24 cellular contexts compared by ENCODE assay signal in genomic region chr11:73235236-73235786, GRCh38. TPM values are rescaled to one million over a fixed set of nuclear protein-coding genes. Genes with fewer than 3 reads are reported as not detected.
A peak's percentile ranks its signal among the peaks of the same experiment; 100 is the strongest.
DNase-seq lines count a peak whose midpoint lies in the region; ATAC-seq and TF ChIP-seq lines count a peak whose summit lies in the region.
"Had no signal": no experiment of that assay in that cellular context is flagged by ENCODE, and none has a peak within 500 bp of the region (broad histone marks: within the 10 kb centered on the region; RNA-seq: fewer than 3 reads in every experiment).

No MANE protein-coding gene starts in this region.

- no peaks in the 10 kb centered on the region for H3K27me3 ChIP-seq in left ventricle myocardium inferior (ENCODE audit: low read depth)
- H3K27me3 ChIP-seq in RWPE2 (ENCODE audit: insufficient read depth, poor library complexity, severe bottlenecking): no peaks in the 10 kb centered on the region
- no peaks in the 10 kb centered on the region for H3K27me3 ChIP-seq in psoas muscle (ENCODE audit: insufficient read depth in 3 of 3, low read length in 2 of 3)
- H3K27me3 ChIP-seq: Peyer's patch, SJSA1 had no signal

- peaks cover 77% of the 10 kb centered on the region for H3K4me1 ChIP-seq in left ventricle myocardium inferior
- H3K4me1 ChIP-seq in RWPE2 (ENCODE audit: insufficient read depth, poor library complexity, severe bottlenecking): peaks cover 15% of the 10 kb centered on the region
- peaks cover 62% of the 10 kb centered on the region for H3K4me1 ChIP-seq in psoas muscle
- H3K4me1 ChIP-seq: Peyer's patch had no signal

- TF ChIP-seq CTCF in left ventricle myocardium inferior (IDR thresholded peaks at IDR 0.05; ENCODE audit: borderline replicate concordance): no peak
- no peak for TF ChIP-seq CTCF in RWPE2 (IDR thresholded peaks at IDR 0.05; ENCODE audit: poor library complexity, severe bottlenecking)
- TF ChIP-seq CTCF in psoas muscle (IDR thresholded peaks at IDR 0.05): no peak

- WGBS in psoas muscle, 3 donors: 28 to 62% (median 38%) methylated on average over 8 of the region's 8 CpGs

- intact Hi-C loops in left ventricle myocardium inferior (cut with micrococcal nuclease): no loop called here
- intact Hi-C loops in left cardiac atrium (cut with DNase I): no loop called here
- intact Hi-C loops in psoas muscle (cut with DNase I): loop anchor here (2.0 to 5.0 kb wide), 2 partner anchors 17 to 403 kb away; partner anchors contain the start of gene P2RY2 (in 2 of the 2)

- peak overlapping the region; percentile 86 for H3K27ac ChIP-seq in left ventricle myocardium inferior (replicated peaks)
- H3K27ac ChIP-seq in RWPE2 (ENCODE audit: poor library complexity, severe bottlenecking): peak overlapping the region; percentile 8
- H3K27ac ChIP-seq in psoas muscle: peak overlapping the region; percentile 90
- H3K27ac ChIP-seq: C4-2B, Peyer's patch, SJSA1 had no signal

- no peaks in the 10 kb centered on the region for H3K9me3 ChIP-seq in left ventricle myocardium inferior (replicated peaks)
- no peaks in the 10 kb centered on the region for H3K9me3 ChIP-seq in RWPE2 (ENCODE audit: severe bottlenecking)
- no peaks in the 10 kb centered on the region for H3K9me3 ChIP-seq in psoas muscle
- H3K9me3 ChIP-seq: Peyer's patch, SJSA1 had no signal

- DNase-seq in left ventricle myocardium inferior: no peak
- DNase-seq in left cardiac atrium: no peak
- DNase-seq in RWPE2 (ENCODE audit: low spot score): peak; percentile 17
- DNase-seq in psoas muscle: peak in 1 of 2 donors; percentile 66
- no peak for DNase-seq in activated effector memory CD4-positive, alpha-beta T cell treated with Interleukin-2 at 50 U/mL for 16 hours
- DNase-seq in activated gamma-delta T cell (lab: John Stamatoyannopoulos, UW): no peak
- DNase-seq: AML-193, DMS53, GF-D8, Karpas-422, NCI-H1694, NCI-H2081, NCI-H2171, NCI-H345, NCI-H524, NCI-H774 had no signal

- H3K4me3 ChIP-seq in left ventricle myocardium inferior (no peak overlapping the region), RWPE2 (ENCODE audit: severe bottlenecking) (no peak overlapping the region), psoas muscle (no peak overlapping the region)
- H3K4me3 ChIP-seq: Peyer's patch, SJSA1 had no signal

- H3K36me3 ChIP-seq in left ventricle myocardium inferior: peaks cover 8% of the 10 kb centered on the region
- H3K36me3 ChIP-seq in RWPE2 (ENCODE audit: low read depth): peaks cover 1% of the 10 kb centered on the region; the same call in 1 of the 2 replicates
- peaks cover 0 to 32% of the 10 kb centered on the region in 2 donors for H3K36me3 ChIP-seq in psoas muscle (ENCODE audit: insufficient read depth in 1 of 2, low read depth in 1 of 2)
- H3K36me3 ChIP-seq: SJSA1 had no signal

- ATAC-seq in left cardiac atrium (no peak), RWPE2 (ENCODE audit: low read depth) (no peak), psoas muscle (peak; percentile 22 to 40 (median 32)), HG02885 (IDR thresholded peaks at IDR 0.05; ENCODE audit: poor library complexity, unreplicated experiment) (no peak)
- ATAC-seq: HCT116 had no signal

RNA-seq across cellular contexts. Expression of gene P2RY2, which starts 17.2 kb away (rescaled TPM):
- total RNA-seq in left ventricle myocardium inferior: 19.8 TPM
- total RNA-seq in left cardiac atrium: 10 to 100 TPM; 12.0 to 16.5 TPM
- total RNA-seq in psoas muscle: 10 to 100 TPM; 18.7 to 90.9 (median 43.8) TPM
- polyA plus RNA-seq in psoas muscle: 10 to 100 TPM; 43.8 to 50.9 (median 44.9) TPM
- total RNA-seq: A172, SJSA1 had no signal
- polyA plus RNA-seq: AG04450 had no signal

RNA-seq across cellular contexts. Expression of gene P2RY6, which starts 36.8 kb away (rescaled TPM):
- 2.2 TPM for total RNA-seq in left ventricle myocardium inferior
- total RNA-seq in left cardiac atrium: 1 to 10 TPM; 2.0 to 4.4 TPM
- total RNA-seq in psoas muscle: 1 to 10 TPM in 3 of 4 donors, under 1 TPM in 1; 0.96 to 2.5 (median 1.5) TPM
- polyA plus RNA-seq in psoas muscle: 1 to 10 TPM in 2 of 3 donors, under 1 TPM in 1; 0.59 to 1.6 (median 1.2) TPM
- total RNA-seq: A172, H1, SJSA1 had no signal
- polyA plus RNA-seq: AG04450 had no signal

Comparison
In these comparisons a context has a peak if more than half of its experiments do, and no peak if none do; other contexts are left out.
1. H3K27ac ChIP-seq: peak in every context shown above with its lines; median percentile 90 in psoas muscle; 86 in left ventricle myocardium inferior; 8 in RWPE2.
2. ATAC-seq: peak in psoas muscle (4 of 4); none in left cardiac atrium (0 of 2), RWPE2 (single experiment) and HG02885 (single experiment).
3. intact Hi-C loops: an anchor here in psoas muscle (2.0 to 5.0 kb wide); none called in left ventricle myocardium inferior and left cardiac atrium.